ENCODE assay signal across 8 cellular contexts in the genomic region with DNA sequence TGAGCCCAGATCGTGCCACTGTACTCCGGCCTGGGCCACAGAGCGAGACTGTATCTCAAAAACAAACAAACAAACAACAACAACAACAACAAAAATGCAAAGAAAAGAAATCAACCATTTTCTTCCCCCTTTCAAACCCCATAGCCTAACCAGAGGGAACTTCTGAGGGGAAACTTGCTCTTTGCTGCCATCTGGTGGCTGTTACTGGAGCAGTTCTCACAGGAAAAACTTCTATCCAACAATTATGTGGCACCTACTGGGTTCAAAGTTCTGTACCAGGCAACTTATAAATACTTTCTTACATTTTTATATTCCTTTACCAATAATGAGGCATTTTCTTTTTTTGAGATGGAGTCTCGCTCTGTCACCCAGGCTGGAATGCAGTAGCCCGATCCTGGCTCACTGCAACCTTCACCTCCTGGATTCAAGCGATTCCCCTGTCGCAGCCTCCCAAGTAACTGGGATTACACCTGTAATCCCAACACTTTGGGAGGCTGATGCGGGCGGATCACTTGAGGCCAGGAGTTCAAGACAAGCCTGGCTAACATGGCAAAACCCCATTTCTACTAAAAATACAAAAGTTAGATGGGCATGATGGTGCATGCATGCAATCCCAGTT. TPM values are rescaled to one million over a fixed set of nuclear protein-coding genes. Genes with fewer than 3 reads are reported as not detected.
DNase-seq lines count a peak whose midpoint lies in the region; ATAC-seq, FAIRE-seq and TF ChIP-seq lines count a peak whose summit lies in the region.

No MANE protein-coding gene starts in this region.

- H3K27me3 ChIP-seq in gastroesophageal sphincter: peaks cover 28% of the 10 kb centered on the region

- no peak overlapping the region for H3K27ac ChIP-seq in gastroesophageal sphincter

- H3K36me3 ChIP-seq in gastroesophageal sphincter: no peaks in the 10 kb centered on the region

- 29 to 33% methylated on average over 7 to 9 of the region's 9 CpGs for WGBS in gastroesophageal sphincter (ENCODE audit: low coverage in 1 of 2), 2 donors

- ATAC-seq in gastroesophageal sphincter (no peak), GM21423 (IDR thresholded peaks at IDR 0.05; ENCODE audit: unreplicated experiment) (no peak)

- no peak for FAIRE-seq in D721Med (lab: Jason Lieb, UNC)

- no peak overlapping the region for H3K4me3 ChIP-seq in gastroesophageal sphincter

- no peak for TF ChIP-seq POLR2A in gastroesophageal sphincter (IDR thresholded peaks at IDR 0.05)

- H3K4me1 ChIP-seq in gastroesophageal sphincter: no peaks in the 10 kb centered on the region

- no peak for TF ChIP-seq EP300 in gastroesophageal sphincter (IDR thresholded peaks at IDR 0.05)

- no peaks in the 10 kb centered on the region for H3K9me3 ChIP-seq in gastroesophageal sphincter

- intact Hi-C loops in posterior cingulate gyrus (cut with DNase I): no loop called here

- DNase-seq in D721Med (ENCODE audit: insufficient read length, low spot score) (peak; percentile 53), HuH-7 (ENCODE audit: low spot score) (peak; percentile 54), SHP77 (lab: John Stamatoyannopoulos, UW) (peak; percentile 28 to 53), posterior cingulate gyrus (peak in 7 of 10 donors; percentile 18 to 85 (median 71)), ureter (ENCODE audit: low spot score) (peak; percentile 50)
- DNase-seq in activated effector memory CD4-positive, alpha-beta T cell treated with Interleukin-2 at 50 U/mL for 16 hours: peak; percentile 37

- TF ChIP-seq CTCF in D721Med (IDR thresholded peaks at IDR 0.05; ENCODE audit: insufficient read depth, missing control alignments): peak; percentile 79
- peak; percentile 55 to 81 (median 72) for TF ChIP-seq CTCF in gastroesophageal sphincter (IDR thresholded peaks at IDR 0.05)

RNA-seq across cellular contexts. Expression of a gene that starts 50.9 kb away (rescaled TPM):
- total RNA-seq in gastroesophageal sphincter (10 to 100 TPM in 1 of 4 donors, 1 to 10 TPM in 1, under 1 TPM in 2; 0.47 to 13.9 (median 1.2) TPM), ureter (17.2 TPM)
